ENCODE assay signal across 9 cellular contexts in genomic region chr14:103520269-103520656, GRCh38. TPM values are rescaled to one million over a fixed set of nuclear protein-coding genes. Genes with fewer than 3 reads are reported as not detected.
A peak's percentile ranks its signal among the peaks of the same experiment; 100 is the strongest.
DNase-seq lines count a peak whose midpoint lies in the region; ATAC-seq, FAIRE-seq and TF ChIP-seq lines count a peak whose summit lies in the region.
"Had no signal": no experiment of that assay in that cellular context is flagged by ENCODE, and none has a peak within 500 bp of the region (broad histone marks: within the 10 kb centered on the region; RNA-seq: fewer than 3 reads in every experiment).

No MANE protein-coding gene starts in this region.

- no peak for FAIRE-seq in kidney (lab: Jason Lieb, UNC)
- FAIRE-seq: GM18507 had no signal

- H3K9ac ChIP-seq in SK-N-SH (no peak overlapping the region), adipocyte (ENCODE audit: low read length) (peak overlapping the region; percentile 82), kidney (ENCODE audit: low read length in 2 of 2) (peak overlapping the region; percentile 22 to 40)

- 100% methylated on average over 1 of the region's 10 CpGs for WGBS in SK-N-SH (ENCODE audit: low lambda C conversion rate)
- WGBS in suprapubic skin: 60% methylated on average over 3 of the region's 10 CpGs

- no peaks in the 10 kb centered on the region for H3K9me3 ChIP-seq in SK-N-SH
- no peaks in the 10 kb centered on the region for H3K9me3 ChIP-seq in adipocyte (ENCODE audit: control insufficient read depth, low read length)
- H3K9me3 ChIP-seq in kidney (ENCODE audit: control insufficient read depth in 1 of 2, low read length in 2 of 2): no peaks in the 10 kb centered on the region
- no peaks in the 10 kb centered on the region for H3K9me3 ChIP-seq in suprapubic skin

- DNase-seq in SK-N-SH (peak; percentile 36), adipocyte (ENCODE audit: low read depth) (no peak), kidney (peak; percentile 79), suprapubic skin (ENCODE audit: low spot score in 2 of 2) (no peak), activated gamma-delta T cell (lab: John Stamatoyannopoulos, UW) (no peak), iPS-NIHi11 (ENCODE audit: low spot score) (no peak), cerebellar cortex (ENCODE audit: low spot score) (no peak)

- peak overlapping the region in 1 of 2 experiments; percentile 3; a peak in 1 of 4 replicates for H3K4me3 ChIP-seq in SK-N-SH (ENCODE audit: low read depth in 2 of 2, low read length in 1 of 2)
- peak overlapping the region; percentile 86 for H3K4me3 ChIP-seq in adipocyte (ENCODE audit: low read length)
- H3K4me3 ChIP-seq in kidney (ENCODE audit: low read length in 2 of 2): peak overlapping the region in 1 of 2 donors; percentile 48
- peak overlapping the region; percentile 65 for H3K4me3 ChIP-seq in suprapubic skin

- H3K4me2 ChIP-seq in SK-N-SH: no peak overlapping the region

- ATAC-seq in SK-N-SH treated with all-trans-retinoic acid at 6 μM for 48 hours: no peak

- no peaks in the 10 kb centered on the region for H3K79me2 ChIP-seq in SK-N-SH (ENCODE audit: insufficient read depth)

- POLR2A ChIA-PET in SK-N-SH (lab: Yijun Ruan, JAX): interaction anchor here (1.4 kb wide), 1 partner anchor 186 kb away, joined by 3 read pairs; the partner anchor contains the start of gene EIF5

- H3K9me2 ChIP-seq in SK-N-SH: no peaks in the 10 kb centered on the region

- CTCF ChIA-PET in SK-N-SH (lab: Yijun Ruan, JAX): interaction anchor here (0.9 to 9.6 kb wide), 9 partner anchors 10 to 144 kb away, joined by 3 to 194 read pairs (median 9); partner anchors contain the start of gene TRMT61A

- H3K4me1 ChIP-seq in SK-N-SH (ENCODE audit: control insufficient read depth in 1 of 2, insufficient read depth in 2 of 2, low read depth in 1 of 2, low read length in 1 of 2) (peaks cover 0 to 20% of the 10 kb centered on the region in 2 experiments; a peak in 1 of 4 replicates), adipocyte (ENCODE audit: control insufficient read depth, insufficient read depth, low read length) (peaks cover 34% of the 10 kb centered on the region), kidney (ENCODE audit: control insufficient read depth in 1 of 2, insufficient read depth in 1 of 2, low read depth in 1 of 2, low read length in 2 of 2) (peaks cover 21 to 31% of the 10 kb centered on the region in 2 donors), suprapubic skin (peaks cover 79% of the 10 kb centered on the region)

- TF ChIP-seq RAD21 in SK-N-SH (IDR thresholded peaks at IDR 0.05; ENCODE audit: low read length): no peak

- TF ChIP-seq POLR2A in suprapubic skin (IDR thresholded peaks at IDR 0.05): no peak

- intact Hi-C loops in kidney (cut with DNase I): no loop called here

- H3K36me3 ChIP-seq in SK-N-SH (replicated peaks in 1 of 2; ENCODE audit: control insufficient read depth in 1 of 2, insufficient read depth in 2 of 2, low read length in 1 of 2): peaks cover 0 to 4% of the 10 kb centered on the region in 2 experiments
- H3K36me3 ChIP-seq in adipocyte (ENCODE audit: control insufficient read depth, insufficient read depth, low read length, severe bottlenecking): peaks cover 7% of the 10 kb centered on the region
- no peaks in the 10 kb centered on the region for H3K36me3 ChIP-seq in kidney (ENCODE audit: control insufficient read depth in 1 of 2, insufficient read depth in 2 of 2, low read length in 2 of 2)
- no peaks in the 10 kb centered on the region for H3K36me3 ChIP-seq in suprapubic skin

- H4K20me1 ChIP-seq in SK-N-SH (ENCODE audit: insufficient read depth): no peaks in the 10 kb centered on the region

- H3K27ac ChIP-seq in SK-N-SH (ENCODE audit: low read depth in 2 of 2, low read length in 1 of 2) (no peak overlapping the region; a peak in 1 of 4 replicates), kidney (ENCODE audit: low read depth in 2 of 2, low read length in 2 of 2) (peak overlapping the region; percentile 78 to 85), suprapubic skin (peak overlapping the region; percentile 8)

- TF ChIP-seq EP300 in SK-N-SH (IDR thresholded peaks at IDR 0.05; ENCODE audit: borderline replicate concordance in 1 of 2, low read depth in 1 of 2, low read length in 1 of 2) (no peak), suprapubic skin (IDR thresholded peaks at IDR 0.05) (no peak)

- TF ChIP-seq CTCF in SK-N-SH (IDR thresholded peaks at IDR 0.05) (no peak), kidney (IDR thresholded peaks at IDR 0.05; ENCODE audit: borderline replicate concordance, extremely low read depth, insufficient read depth) (no peak), suprapubic skin (IDR thresholded peaks at IDR 0.05) (no peak)

- no peak overlapping the region for H2AFZ ChIP-seq in SK-N-SH (ENCODE audit: low read depth)

- peaks cover 9% of the 10 kb centered on the region for H3F3A ChIP-seq in SK-N-SH (replicated peaks; ENCODE audit: insufficient read depth)

- H3K27me3 ChIP-seq in SK-N-SH (ENCODE audit: insufficient read depth) (peaks cover 16% of the 10 kb centered on the region), adipocyte (replicated peaks; ENCODE audit: control insufficient read depth, insufficient read depth, low read length) (no peaks in the 10 kb centered on the region), suprapubic skin (peaks cover 6% of the 10 kb centered on the region)

TF ChIP-seq in SK-N-SH, 30 proteins besides CTCF, POLR2A, EP300 and RAD21 (continues in another document):
- TF ChIP-seq TAF1 (IDR thresholded peaks at IDR 0.05; ENCODE audit: borderline replicate concordance, low read depth, low read length): no peak
- no peak for TF ChIP-seq GABPA (IDR thresholded peaks at IDR 0.05; ENCODE audit: low read depth)
- TF ChIP-seq IRF3 (IDR thresholded peaks at IDR 0.05; ENCODE audit: low read depth, low read length): no peak

TF ChIP-seq in SK-N-SH treated with all-trans-retinoic acid at 6 μM for 48 hours, 23 proteins besides CTCF, POLR2A, EP300 and RAD21:
- TF ChIP-seq GLIS3 (CRISPR knock-in tag; IDR thresholded peaks at IDR 0.05): no peak

RNA-seq across cellular contexts. Expression of gene CKB, which starts 2.4 kb away (rescaled TPM):
- polyA plus RNA-seq in SK-N-SH (2012; rRNA removed): 47.6 and 53.0 TPM in 2 replicates
- 24.1 and 41.5 TPM in 2 replicates for polyA plus RNA-seq in SK-N-SH (2012; cell fraction: cytosol; rRNA removed)
- polyA plus RNA-seq in SK-N-SH (2012; cell fraction: nucleus; rRNA removed): 111 and 208 TPM in 2 replicates
- 539 TPM for total RNA-seq in kidney
- 916 TPM for polyA plus RNA-seq in kidney (ENCODE audit: insufficient read depth, low read depth, low replicate concordance)
- total RNA-seq in suprapubic skin: 100 to 1,000 TPM; 107 to 172 (median 128) TPM

RNA-seq across cellular contexts. Expression of gene TRMT61A, which starts 8.7 kb away (rescaled TPM):
- polyA plus RNA-seq in SK-N-SH (2012; rRNA removed) (15.8 and 18.1 TPM in 2 replicates), kidney (ENCODE audit: insufficient read depth, low read depth, low replicate concordance) (11.9 TPM)
- polyA plus RNA-seq in SK-N-SH (2012; cell fraction: cytosol; rRNA removed): 6.9 and 12.1 TPM in 2 replicates
- polyA plus RNA-seq in SK-N-SH (2012; cell fraction: nucleus; rRNA removed): 32.9 and 37.6 TPM in 2 replicates
- total RNA-seq in kidney (16.0 TPM), suprapubic skin (10 to 100 TPM; 15.9 to 21.9 (median 18.5) TPM)

RNA-seq across cellular contexts. Expression of gene BAG5, which starts 42.2 kb away (rescaled TPM):
- polyA plus RNA-seq in SK-N-SH (2012; rRNA removed) (5.2 and 5.9 TPM in 2 replicates), kidney (ENCODE audit: insufficient read depth, low read depth, low replicate concordance) (17.1 TPM)
- polyA plus RNA-seq in SK-N-SH (2012; cell fraction: cytosol; rRNA removed): 7.9 and 8.3 TPM in 2 replicates
- 3.4 and 5.4 TPM in 2 replicates for polyA plus RNA-seq in SK-N-SH (2012; cell fraction: nucleus; rRNA removed)
- total RNA-seq in kidney (64.5 TPM), suprapubic skin (10 to 100 TPM; 30.2 to 55.1 (median 39.9) TPM)

RNA-seq across cellular contexts. Expression of gene COA8, which starts 42.5 kb away (rescaled TPM):
- 25.2 and 25.4 TPM in 2 replicates for polyA plus RNA-seq in SK-N-SH (2012; rRNA removed)
- 29.8 and 31.6 TPM in 2 replicates for polyA plus RNA-seq in SK-N-SH (2012; cell fraction: cytosol; rRNA removed)
- 4.9 and 8.9 TPM in 2 replicates for polyA plus RNA-seq in SK-N-SH (2012; cell fraction: nucleus; rRNA removed)
- total RNA-seq in kidney: 40.7 TPM
- polyA plus RNA-seq in kidney (ENCODE audit: insufficient read depth, low read depth, low replicate concordance): 65.1 TPM
- 10 to 100 TPM; 17.1 to 30.3 (median 21.9) TPM for total RNA-seq in suprapubic skin

Comparison
In these comparisons a context has a peak if more than half of its experiments do, and no peak if none do; other contexts are left out.
1. DNase-seq: peak in SK-N-SH (single experiment) and kidney (single experiment); none in adipocyte (single experiment), suprapubic skin (0 of 2), activated gamma-delta T cell (single experiment), iPS-NIHi11 (single experiment) and cerebellar cortex (single experiment).
2. H3K27ac ChIP-seq: peak in kidney (2 of 2) and suprapubic skin (single experiment); none in SK-N-SH (0 of 2).